Comparison of ENCODE assay signal across 14 cellular contexts in the genomic region with DNA sequence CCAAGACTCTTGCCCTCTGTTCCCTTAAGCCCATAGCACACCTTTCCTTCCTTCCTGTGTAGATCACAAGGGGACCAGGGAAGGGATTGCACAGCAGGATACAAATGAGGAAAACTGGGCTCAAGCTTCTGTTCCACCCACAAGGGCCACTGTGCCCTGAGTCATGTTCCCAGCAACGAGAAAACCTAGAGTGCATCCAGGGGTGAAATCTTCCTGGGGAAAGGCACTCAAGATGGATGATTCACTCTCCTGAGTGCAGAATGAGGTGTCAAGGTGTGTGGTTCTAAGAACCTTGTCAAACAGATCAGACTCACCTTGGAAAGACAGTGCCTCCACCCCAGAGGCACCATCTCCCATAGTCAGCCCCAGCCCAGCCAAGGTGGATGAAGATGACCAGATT. TPM values are rescaled to one million over a fixed set of nuclear protein-coding genes. Genes with fewer than 3 reads are reported as not detected.
DNase-seq lines count a peak whose midpoint lies in the region; ATAC-seq, FAIRE-seq and TF ChIP-seq lines count a peak whose summit lies in the region.
"Had no signal": no experiment of that assay in that cellular context is flagged by ENCODE, and none has a peak within 500 bp of the region (broad histone marks: within the 10 kb centered on the region; RNA-seq: fewer than 3 reads in every experiment).

No MANE protein-coding gene starts in this region.

- no peaks in the 10 kb centered on the region for H3K79me2 ChIP-seq in endothelial cell of umbilical vein (ENCODE audit: control insufficient read depth, insufficient read depth, low read length)

- no peaks in the 10 kb centered on the region for H4K20me1 ChIP-seq in endothelial cell of umbilical vein (replicated peaks; ENCODE audit: control insufficient read depth, extremely low read depth, insufficient read depth, low read length)

- BruUV-seq in Panc1 (replicated peaks; lab: Mats Ljungman, UMichigan) (no TSS peak), endothelial cell of umbilical vein (replicated peaks; lab: Mats Ljungman, UMichigan) (no TSS peak)

- dilution Hi-C loops in endothelial cell of umbilical vein (cut with MboI; ENCODE audit: extremely low pct_ligation_motif_present, low sequenced_read_pairs): no loop called here

- no peaks in the 10 kb centered on the region for H3K36me3 ChIP-seq in Panc1 (ENCODE audit: control insufficient read depth, insufficient read depth, low read length)
- no peaks in the 10 kb centered on the region for H3K36me3 ChIP-seq in endothelial cell of umbilical vein (ENCODE audit: control insufficient read depth in 2 of 2, extremely low read depth in 1 of 2, insufficient read depth in 2 of 2, low read length in 2 of 2)
- H3K36me3 ChIP-seq in lower lobe of right lung: no peaks in the 10 kb centered on the region
- no peaks in the 10 kb centered on the region for H3K36me3 ChIP-seq in HAP-1 (replicated peaks)
- H3K36me3 ChIP-seq: heart right ventricle had no signal

- TF ChIP-seq CTCF in Panc1 (IDR thresholded peaks at IDR 0.05) (no peak), endothelial cell of umbilical vein (IDR thresholded peaks at IDR 0.05; ENCODE audit: extremely low read depth in 1 of 2, insufficient read depth in 1 of 2, low read depth in 1 of 2, low read length in 2 of 2) (no peak), lower lobe of right lung (IDR thresholded peaks at IDR 0.05) (no peak)

- intact Hi-C loops in Panc1 (cut with micrococcal nuclease; ENCODE audit: unreplicated experiment): no loop called here
- intact Hi-C loops in endothelial cell of umbilical vein (cut with micrococcal nuclease): no loop called here
- intact Hi-C loops in lower lobe of right lung (cut with DNase I): no loop called here

- ATAC-seq in Panc1: peak; percentile 44; the same call in 1 of the 2 replicates
- ATAC-seq in lower lobe of right lung: peak; percentile 13 to 54
- no peak for ATAC-seq in HG03039 (IDR thresholded peaks at IDR 0.05; ENCODE audit: unreplicated experiment)
- ATAC-seq: CD8-positive, alpha-beta T cell had no signal

- in situ Hi-C loops in Panc1 (cut with HindIII; ENCODE audit: low pct_unique_long_range_greater_than_20kb, low sequenced_read_pairs) (no loop called here), HAP-1 (cut with MboI; ENCODE audit: low sequenced_read_pairs) (no loop called here)

- CTCF ChIA-PET in Panc1 (lab: Charles Lee): no interaction called here
- CTCF ChIA-PET in endothelial cell of umbilical vein (lab: Charles Lee): interaction anchor here (1.5 kb wide), 1 partner anchor 11 kb away, joined by 3 read pairs; no protein-coding TSS in a partner anchor

- H3K4me3 ChIP-seq in Panc1 (ENCODE audit: low read depth in 2 of 2, low read length in 2 of 2) (no peak overlapping the region), endothelial cell of umbilical vein (replicated peaks in 1 of 3; ENCODE audit: insufficient read depth in 1 of 3, low read depth in 1 of 3, low read length in 3 of 3) (no peak overlapping the region), lower lobe of right lung (no peak overlapping the region), HAP-1 (no peak overlapping the region)
- H3K4me3 ChIP-seq: heart right ventricle had no signal

- FAIRE-seq in endothelial cell of umbilical vein (lab: Jason Lieb, UNC): no peak
- FAIRE-seq in frontal cortex (lab: Jason Lieb, UNC): no peak

- H2AFZ ChIP-seq in endothelial cell of umbilical vein (ENCODE audit: low read depth, low read length): peak overlapping the region; percentile 29

- H3K9me3 ChIP-seq in Panc1 (ENCODE audit: control insufficient read depth, insufficient read depth, low read depth, low read length) (no peaks in the 10 kb centered on the region), endothelial cell of umbilical vein (replicated peaks; ENCODE audit: control insufficient read depth, insufficient read depth, low read length) (no peaks in the 10 kb centered on the region), lower lobe of right lung (no peaks in the 10 kb centered on the region), HAP-1 (no peaks in the 10 kb centered on the region)
- H3K9me3 ChIP-seq: heart right ventricle had no signal

- POLR2A ChIA-PET in Panc1 (lab: Charles Lee) (no interaction called here), endothelial cell of umbilical vein (lab: Charles Lee) (interaction anchor here (0.6 kb wide), 1 partner anchor 43 kb away, joined by 3 read pairs; no protein-coding TSS in a partner anchor)

- H3K4me1 ChIP-seq in Panc1 (ENCODE audit: control insufficient read depth, insufficient read depth, low read length) (no peaks in the 10 kb centered on the region), endothelial cell of umbilical vein (ENCODE audit: control insufficient read depth, extremely low read depth, insufficient read depth, low read length) (no peaks in the 10 kb centered on the region), lower lobe of right lung (peaks cover 14% of the 10 kb centered on the region), HAP-1 (no peaks in the 10 kb centered on the region; the same call in 1 of the 2 replicates)

- no peak overlapping the region for H3K27ac ChIP-seq in Panc1 (ENCODE audit: low read length)
- no peak overlapping the region for H3K27ac ChIP-seq in endothelial cell of umbilical vein (ENCODE audit: insufficient read depth, low read depth, low read length)
- H3K27ac ChIP-seq in lower lobe of right lung: no peak overlapping the region

- DNase-seq in EH (ENCODE audit: low read depth) (peak; percentile 61), Panc1 (ENCODE audit: low read depth, low spot score) (no peak), endothelial cell of umbilical vein (ENCODE audit: low read depth, low spot score) (no peak), lower lobe of right lung (no peak), HAP-1 (ENCODE audit: low spot score in 2 of 2) (no peak), frontal cortex (ENCODE audit: low spot score in 2 of 2) (no peak), cerebellar cortex (ENCODE audit: low spot score) (no peak)
- DNase-seq: activated B cell treated with CpG ODN at 0.5 μM for 24 hours; CD8-positive, alpha-beta T cell; heart right ventricle; NCI-H446 treated with DMSO at 0.1 percent for 48 hours; stimulated activated CD4-positive, alpha-beta T cell treated with anti-CD3 and anti-CD28 coated beads, Interleukin-1b, Interleukin-23, amount 100 ng/mL, for 48 hours; stimulated activated naive CD8-positive, alpha-beta T cell treated with anti-CD3 and anti-CD28 coated beads, Interleukin-15, Interleukin-2, amounts not matched to agents 100 U/mL and 50 U/mL, for 24 hours had no signal

- no peak overlapping the region for H3K9ac ChIP-seq in endothelial cell of umbilical vein (replicated peaks; ENCODE audit: extremely low read depth, insufficient read depth, low read length)

- H3K27me3 ChIP-seq in Panc1 (ENCODE audit: control insufficient read depth, insufficient read depth, low read length) (no peaks in the 10 kb centered on the region; the same call in 1 of the 2 replicates), endothelial cell of umbilical vein (ENCODE audit: control insufficient read depth in 2 of 2, insufficient read depth in 2 of 2, low read length in 2 of 2) (peaks cover 10% of the 10 kb centered on the region in 2 experiments), lower lobe of right lung (ENCODE audit: low read depth) (no peaks in the 10 kb centered on the region), HAP-1 (ENCODE audit: low read depth) (peaks cover 20% of the 10 kb centered on the region)
- H3K27me3 ChIP-seq: heart right ventricle had no signal

- no peak for TF ChIP-seq POLR2A in endothelial cell of umbilical vein (IDR thresholded peaks at IDR 0.05; ENCODE audit: low read depth, low read length)

- H3K4me2 ChIP-seq in endothelial cell of umbilical vein (ENCODE audit: insufficient read depth, low read length): no peak overlapping the region

- no peaks in the 10 kb centered on the region for H3K9me1 ChIP-seq in endothelial cell of umbilical vein (replicated peaks; ENCODE audit: control insufficient read depth, extremely low read depth, insufficient read depth, low read length)

TF ChIP-seq in endothelial cell of umbilical vein, 7 proteins besides CTCF, POLR2A, EP300 and RAD21:
- TF ChIP-seq, protein P1, sequence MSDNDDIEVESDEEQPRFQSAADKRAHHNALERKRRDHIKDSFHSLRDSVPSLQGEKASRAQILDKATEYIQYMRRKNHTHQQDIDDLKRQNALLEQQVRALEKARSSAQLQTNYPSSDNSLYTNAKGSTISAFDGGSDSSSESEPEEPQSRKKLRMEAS (IDR thresholded peaks at IDR 0.05; ENCODE audit: insufficient read depth, insufficient read length): no peak
- no peak for TF ChIP-seq JUN (IDR thresholded peaks at IDR 0.05; ENCODE audit: borderline replicate concordance, insufficient read depth, insufficient read length, low read depth)

RNA-seq across cellular contexts. Expression of gene EYA3, which starts 40.7 kb away (rescaled TPM):
- total RNA-seq in Panc1 (2021; ENCODE audit: unreplicated experiment) (17.5 TPM), endothelial cell of umbilical vein (29.7 and 33.0 TPM in 2 replicates), lower lobe of right lung (20.4 TPM), frontal cortex (9.4 TPM)
- 5.4 TPM for polyA plus RNA-seq in Panc1 (2012; ENCODE audit: insufficient read length)
- 12.7 TPM in 2 replicates for polyA plus RNA-seq in endothelial cell of umbilical vein
- 12.8 and 13.3 TPM in 2 replicates for polyA plus RNA-seq in endothelial cell of umbilical vein (2011; cell fraction: cytosol; rRNA removed)
- 26.0 and 29.2 TPM in 2 replicates for polyA plus RNA-seq in endothelial cell of umbilical vein (2011; cell fraction: nucleus; rRNA removed)
- polyA plus RNA-seq in endothelial cell of umbilical vein (2012): 12.6 and 18.4 TPM in 2 replicates
- polyA minus RNA-seq in endothelial cell of umbilical vein: 62.7 and 63.8 TPM in 2 replicates
- 14.5 TPM for polyA minus RNA-seq in endothelial cell of umbilical vein (2011; cell fraction: cytosol; rRNA and poly(A)+ RNA removed)
- 37.7 and 48.3 TPM in 2 replicates for polyA minus RNA-seq in endothelial cell of umbilical vein (2011; cell fraction: nucleus; rRNA and poly(A)+ RNA removed)

RNA-seq across cellular contexts. Expression of gene PTAFR, which starts 47.3 kb away (rescaled TPM):
- total RNA-seq in Panc1 (2021; ENCODE audit: unreplicated experiment) (0.13 TPM), endothelial cell of umbilical vein (0.18 and 0.20 TPM in 2 replicates), lower lobe of right lung (52.8 TPM), frontal cortex (1.2 TPM)
- 0.05 TPM for polyA plus RNA-seq in Panc1 (2012; ENCODE audit: insufficient read length)
- polyA plus RNA-seq in endothelial cell of umbilical vein: 0.32 and 0.33 TPM in 2 replicates
- polyA plus RNA-seq in endothelial cell of umbilical vein (2011; cell fraction: cytosol; rRNA removed): 0.16 and 0.31 TPM in 2 replicates
- polyA plus RNA-seq in endothelial cell of umbilical vein (2011; cell fraction: nucleus; rRNA removed): 0.28 and 0.31 TPM in 2 replicates
- polyA plus RNA-seq in endothelial cell of umbilical vein (2012): 0.24 and 0.27 TPM in 2 replicates
- polyA minus RNA-seq in endothelial cell of umbilical vein: 0.12 and 0.28 TPM in 2 replicates
- polyA minus RNA-seq in endothelial cell of umbilical vein (2011; cell fraction: cytosol; rRNA and poly(A)+ RNA removed): not detected
- polyA minus RNA-seq in endothelial cell of umbilical vein (2011; cell fraction: nucleus; rRNA and poly(A)+ RNA removed): 0.10 TPM in 1 of 2 replicates, not detected in the other

Comparison
In these comparisons a context has a peak if more than half of its experiments do, and no peak if none do; other contexts are left out.
1. RNA of gene PTAFR, which starts 47.3 kb away (total RNA-seq): 52.8 TPM in lower lobe of right lung (single experiment); 1.2 TPM in frontal cortex (single experiment), 0.18 to 0.20 TPM in endothelial cell of umbilical vein and 0.13 TPM in Panc1 (single experiment); every median in the first group is over 10 times any median in the second.